9 cellular contexts compared by ENCODE assay signal in the genomic region with DNA sequence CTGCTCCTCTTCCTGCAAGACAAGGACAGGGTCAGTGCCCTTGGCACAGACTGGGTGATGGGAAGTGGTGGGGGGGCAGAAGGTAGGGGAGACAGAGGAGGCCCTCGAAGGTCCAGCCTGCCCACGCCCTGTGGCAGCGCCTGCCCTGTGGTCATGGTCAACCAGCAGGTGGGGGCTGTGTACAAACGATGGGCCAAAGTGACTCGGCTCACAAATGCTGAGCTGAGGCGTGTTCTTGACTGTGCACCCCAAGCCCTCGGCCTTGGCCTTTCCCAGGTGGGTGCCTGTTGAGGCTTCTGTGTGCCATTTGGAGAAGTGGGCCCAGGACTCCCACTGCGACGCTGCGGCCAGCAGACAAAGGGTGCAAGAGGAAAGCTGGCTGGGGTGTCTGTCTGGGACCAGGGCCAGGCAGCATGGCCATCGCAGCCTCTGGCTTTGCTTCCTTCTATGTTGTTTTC. TPM values are rescaled to one million over a fixed set of nuclear protein-coding genes. Genes with fewer than 3 reads are reported as not detected.
DNase-seq lines count a peak whose midpoint lies in the region; ATAC-seq and TF ChIP-seq lines count a peak whose summit lies in the region.
"Had no signal": no experiment of that assay in that cellular context is flagged by ENCODE, and none has a peak within 500 bp of the region (broad histone marks: within the 10 kb centered on the region; RNA-seq: fewer than 3 reads in every experiment).

No MANE protein-coding gene starts in this region.

- H3K27me3 Mint-ChIP-seq in stimulated activated naive CD8-positive, alpha-beta T cell treated with anti-CD3 and anti-CD28 coated beads, Interleukin-15, amount 100 ng/mL, for 72 hours, result no peaks in the 10 kb centered on the region

- no peak overlapping the region for H3K4me3 ChIP-seq in skin epidermis

- DNase-seq in cardiac septum (ENCODE audit: low spot score) (peak; percentile 77), NCI-H1436 (lab: John Stamatoyannopoulos, UW) (no peak)
- DNase-seq in stimulated activated naive CD8-positive, alpha-beta T cell treated with anti-CD3 and anti-CD28 coated beads, Interleukin-15, amount 100 ng/mL, for 72 hours, result no peak
- DNase-seq: NCI-H446, WERI-Rb-1 had no signal

- H3K9me3 Mint-ChIP-seq in stimulated activated naive CD8-positive, alpha-beta T cell treated with anti-CD3 and anti-CD28 coated beads, Interleukin-15, amount 100 ng/mL, for 72 hours, result no peaks in the 10 kb centered on the region

- H3K27ac ChIP-seq in skin epidermis, result peak overlapping the region in 19 of 21 experiments; percentile 18 to 87 (median 70)
- H3K27ac ChIP-seq: WERI-Rb-1 had no signal

- intact Hi-C loops in cardiac septum (cut with DNase I), result loop anchor here (1.0 to 2.0 kb wide), 2 partner anchors 12 to 21 kb away; no protein-coding TSS in a partner anchor

- no peak overlapping the region for H3K4me3 Mint-ChIP-seq in stimulated activated naive CD8-positive, alpha-beta T cell treated with anti-CD3 and anti-CD28 coated beads, Interleukin-15, amount 100 ng/mL, for 72 hours

- H3K27ac Mint-ChIP-seq in stimulated activated naive CD8-positive, alpha-beta T cell treated with anti-CD3 and anti-CD28 coated beads, Interleukin-15, amount 100 ng/mL, for 72 hours, result peak overlapping the region in 1 of 2 donors; percentile 20

- H3K4me1 Mint-ChIP-seq in stimulated activated naive CD8-positive, alpha-beta T cell treated with anti-CD3 and anti-CD28 coated beads, Interleukin-15, amount 100 ng/mL, for 72 hours, result no peaks in the 10 kb centered on the region

- ATAC-seq in GM18498 (IDR thresholded peaks at IDR 0.05; ENCODE audit: unreplicated experiment), result no peak
- ATAC-seq in stimulated activated naive CD8-positive, alpha-beta T cell treated with anti-CD3 and anti-CD28 coated beads, Interleukin-15, amount 100 ng/mL, for 72 hours, result no peak

TF ChIP-seq in PFSK-1, 5 proteins besides CTCF, POLR2A, EP300 and RAD21:
- TF ChIP-seq, protein P1, sequence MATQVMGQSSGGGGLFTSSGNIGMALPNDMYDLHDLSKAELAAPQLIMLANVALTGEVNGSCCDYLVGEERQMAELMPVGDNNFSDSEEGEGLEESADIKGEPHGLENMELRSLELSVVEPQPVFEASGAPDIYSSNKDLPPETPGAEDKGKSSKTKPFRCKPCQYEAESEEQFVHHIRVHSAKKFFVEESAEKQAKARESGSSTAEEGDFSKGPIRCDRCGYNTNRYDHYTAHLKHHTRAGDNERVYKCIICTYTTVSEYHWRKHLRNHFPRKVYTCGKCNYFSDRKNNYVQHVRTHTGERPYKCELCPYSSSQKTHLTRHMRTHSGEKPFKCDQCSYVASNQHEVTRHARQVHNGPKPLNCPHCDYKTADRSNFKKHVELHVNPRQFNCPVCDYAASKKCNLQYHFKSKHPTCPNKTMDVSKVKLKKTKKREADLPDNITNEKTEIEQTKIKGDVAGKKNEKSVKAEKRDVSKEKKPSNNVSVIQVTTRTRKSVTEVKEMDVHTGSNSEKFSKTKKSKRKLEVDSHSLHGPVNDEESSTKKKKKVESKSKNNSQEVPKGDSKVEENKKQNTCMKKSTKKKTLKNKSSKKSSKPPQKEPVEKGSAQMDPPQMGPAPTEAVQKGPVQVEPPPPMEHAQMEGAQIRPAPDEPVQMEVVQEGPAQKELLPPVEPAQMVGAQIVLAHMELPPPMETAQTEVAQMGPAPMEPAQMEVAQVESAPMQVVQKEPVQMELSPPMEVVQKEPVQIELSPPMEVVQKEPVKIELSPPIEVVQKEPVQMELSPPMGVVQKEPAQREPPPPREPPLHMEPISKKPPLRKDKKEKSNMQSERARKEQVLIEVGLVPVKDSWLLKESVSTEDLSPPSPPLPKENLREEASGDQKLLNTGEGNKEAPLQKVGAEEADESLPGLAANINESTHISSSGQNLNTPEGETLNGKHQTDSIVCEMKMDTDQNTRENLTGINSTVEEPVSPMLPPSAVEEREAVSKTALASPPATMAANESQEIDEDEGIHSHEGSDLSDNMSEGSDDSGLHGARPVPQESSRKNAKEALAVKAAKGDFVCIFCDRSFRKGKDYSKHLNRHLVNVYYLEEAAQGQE (IDR thresholded peaks at IDR 0.05; ENCODE audit: insufficient read depth in 1 of 2, low read depth in 2 of 2, low read length in 2 of 2), result no peak
- TF ChIP-seq SIN3A (IDR thresholded peaks at IDR 0.05; ENCODE audit: borderline replicate concordance, insufficient read depth, low read length) (no peak), POLR2AphosphoS5 (IDR thresholded peaks at IDR 0.05; ENCODE audit: low read depth, low read length) (no peak), FOXP2 (optimal IDR thresholded peaks at IDR 0.05; ENCODE audit: borderline replicate concordance, extremely low read depth, extremely low read length, insufficient read depth) (peak; percentile 63)
TF ChIP-seq in PFSK-1: peak in this region for 1.

RNA-seq across cellular contexts. Expression of a gene that starts 22.6 kb away (rescaled TPM):
- 191 TPM for polyA plus RNA-seq in PFSK-1 (2012; ENCODE audit: insufficient read length, low read depth)
- 666 TPM for total RNA-seq in cardiac septum

RNA-seq across cellular contexts. Expression of a gene that starts 38.2 kb away (rescaled TPM):
- polyA plus RNA-seq in PFSK-1 (2012; ENCODE audit: insufficient read length, low read depth), result 104 TPM
- 60.7 TPM for total RNA-seq in cardiac septum

RNA-seq across cellular contexts. Expression of a gene that starts 38.4 kb away (rescaled TPM):
- 35.7 TPM for polyA plus RNA-seq in PFSK-1 (2012; ENCODE audit: insufficient read length, low read depth)
- total RNA-seq in cardiac septum, result 21.4 TPM

RNA-seq across cellular contexts. Expression of a gene that starts 44.6 kb away (rescaled TPM):
- polyA plus RNA-seq in PFSK-1 (2012; ENCODE audit: insufficient read length, low read depth), result not detected
- total RNA-seq in cardiac septum, result 1.9 TPM
- total RNA-seq: Daoy had no signal

RNA-seq across cellular contexts. Expression of a gene that starts 48.9 kb away (rescaled TPM):
- 221 TPM for polyA plus RNA-seq in PFSK-1 (2012; ENCODE audit: insufficient read length, low read depth)
- 98.0 TPM for total RNA-seq in cardiac septum
